8 cellular contexts compared by ENCODE assay signal in the genomic region with DNA sequence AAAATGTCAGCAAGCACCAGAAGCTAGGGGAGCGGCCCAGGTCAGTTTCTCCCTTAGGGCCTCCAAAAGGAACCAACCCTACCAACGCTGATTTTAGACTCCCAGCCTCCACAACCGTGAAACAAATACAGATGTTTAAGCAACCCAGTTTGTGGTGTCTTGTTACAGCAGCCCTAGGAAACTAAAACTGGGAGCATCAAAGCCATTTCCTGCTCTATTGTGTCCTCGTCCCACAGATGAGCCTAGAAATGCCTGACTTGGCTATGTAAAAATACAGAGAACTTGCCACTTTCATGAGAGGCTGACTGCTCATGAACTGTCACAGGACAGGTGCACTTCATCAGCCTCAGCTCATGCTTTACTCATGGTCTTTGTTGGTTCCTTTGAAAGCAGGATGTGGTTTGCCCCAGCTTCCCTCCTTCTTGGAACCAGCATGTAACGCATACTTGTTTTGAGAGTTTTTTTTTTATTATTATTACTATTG.
DNase-seq lines count a peak whose midpoint lies in the region; ATAC-seq and TF ChIP-seq lines count a peak whose summit lies in the region.

No MANE protein-coding gene starts in this region.

- H2AFZ ChIP-seq in hepatocyte: peak overlapping the region; percentile 30

- TF ChIP-seq CTCF in hepatocyte (IDR thresholded peaks at IDR 0.05; ENCODE audit: poor library complexity): no peak
- no peak for TF ChIP-seq CTCF in uterus (IDR thresholded peaks at IDR 0.05)

- H3K27ac ChIP-seq in hepatocyte (no peak overlapping the region), mesendoderm (ENCODE audit: low read depth, low read length) (no peak overlapping the region), uterus (no peak overlapping the region)

- H2AK5ac ChIP-seq in mesendoderm (ENCODE audit: low read length): no peak overlapping the region

- H3K18ac ChIP-seq in mesendoderm (ENCODE audit: low read length): no peak overlapping the region

- H3K9me2 ChIP-seq in hepatocyte (replicated peaks; ENCODE audit: insufficient read depth): no peaks in the 10 kb centered on the region

- no peak overlapping the region for H2BK5ac ChIP-seq in mesendoderm (ENCODE audit: low read length)

- peak; percentile 54 for DNase-seq in NCI-H69 (lab: John Stamatoyannopoulos, UW)
- peak; percentile 67 for DNase-seq in activated CD8-positive, alpha-beta memory T cell treated with anti-CD3 and anti-CD28 coated beads, Interleukin-2, amount 50 U/mL, for 48 hours
- DNase-seq in hepatocyte (ENCODE audit: low spot score): no peak
- DNase-seq in stimulated activated CD8-positive, alpha-beta memory T cell treated with anti-CD3 and anti-CD28 coated beads, Interleukin-4, amount 100 ng/mL, for 24 hours (ENCODE audit: low read depth): peak; percentile 39
- no peak for DNase-seq in mesendoderm
- DNase-seq in uterus: no peak

- intact Hi-C loops in uterus (cut with DNase I; ENCODE audit: low total_unique reads): no loop called here

- H3K9me3 ChIP-seq in hepatocyte (ENCODE audit: low read depth) (no peaks in the 10 kb centered on the region), uterus (no peaks in the 10 kb centered on the region)

- H3K4me2 ChIP-seq in hepatocyte (no peak overlapping the region), mesendoderm (ENCODE audit: low read length) (no peak overlapping the region)

- H3K9ac ChIP-seq in mesendoderm (ENCODE audit: low read length): no peak overlapping the region

- no peak overlapping the region for H4K5ac ChIP-seq in mesendoderm (ENCODE audit: low read length)

- ATAC-seq in GM18505 (IDR thresholded peaks at IDR 0.05; ENCODE audit: unreplicated experiment) (peak; percentile 83), HG02623 (IDR thresholded peaks at IDR 0.05; ENCODE audit: unreplicated experiment) (peak; percentile 85)

- H3K27me3 ChIP-seq in hepatocyte (no peaks in the 10 kb centered on the region), mesendoderm (ENCODE audit: insufficient read depth, low read length, poor library complexity) (no peaks in the 10 kb centered on the region), uterus (no peaks in the 10 kb centered on the region)

- H4K20me1 ChIP-seq in hepatocyte (ENCODE audit: insufficient read depth, poor library complexity, severe bottlenecking): no peaks in the 10 kb centered on the region

- no peak overlapping the region for H2BK120ac ChIP-seq in mesendoderm (ENCODE audit: low read depth, low read length)

- no peak overlapping the region for H4K8ac ChIP-seq in mesendoderm (ENCODE audit: low read depth, low read length)

- WGBS in hepatocyte (ENCODE audit: low lambda C conversion rate, missing lambda C conversion rate): 51% methylated on average over 5 of the region's 5 CpGs
- no CpG with 5 or more reads among the region's 5 CpGs for WGBS in mesendoderm (ENCODE audit: extremely low coverage, insufficient coverage, low lambda C conversion rate)

- H3K23ac ChIP-seq in mesendoderm (ENCODE audit: low read length): no peak overlapping the region

- H3K4ac ChIP-seq in mesendoderm (ENCODE audit: low read depth, low read length): no peak overlapping the region

- H3K4me3 ChIP-seq in hepatocyte: no peak overlapping the region
- no peak overlapping the region for H3K4me3 ChIP-seq in mesendoderm (ENCODE audit: low read length)
- no peak overlapping the region for H3K4me3 ChIP-seq in uterus

- no peaks in the 10 kb centered on the region for H3K79me1 ChIP-seq in mesendoderm (ENCODE audit: low read length)

- no peak overlapping the region for H2BK15ac ChIP-seq in mesendoderm (replicated peaks; ENCODE audit: low read depth)

- H3K36me3 ChIP-seq in hepatocyte (replicated peaks; ENCODE audit: insufficient read depth, low read depth) (no peaks in the 10 kb centered on the region), mesendoderm (ENCODE audit: control insufficient read depth, insufficient read depth, low read length) (no peaks in the 10 kb centered on the region), uterus (no peaks in the 10 kb centered on the region)

- no peaks in the 10 kb centered on the region for H3K79me2 ChIP-seq in hepatocyte
- H3K79me2 ChIP-seq in mesendoderm (ENCODE audit: control insufficient read depth, insufficient read depth, low read length): no peaks in the 10 kb centered on the region

- TF ChIP-seq POLR2A in GM18505 (IDR thresholded peaks at IDR 0.05; ENCODE audit: borderline replicate concordance, extremely low read depth, insufficient read depth, insufficient read length) (peak; percentile 40), uterus (IDR thresholded peaks at IDR 0.05) (no peak)

- H3K56ac ChIP-seq in mesendoderm (ENCODE audit: low read length): no peak overlapping the region

- peaks cover 4% of the 10 kb centered on the region for H3K4me1 ChIP-seq in hepatocyte (ENCODE audit: insufficient read depth)
- H3K4me1 ChIP-seq in mesendoderm (ENCODE audit: control insufficient read depth, low read depth, low read length): no peaks in the 10 kb centered on the region
- H3K4me1 ChIP-seq in uterus: no peaks in the 10 kb centered on the region

Comparison
In these comparisons a context has a peak if more than half of its experiments do, and no peak if none do; other contexts are left out.
1. DNase-seq: peak in NCI-H69 (single experiment), activated CD8-positive, alpha-beta memory T cell treated with anti-CD3 and anti-CD28 coated beads, Interleukin-2, amount 50 U/mL, for 48 hours (single experiment) and stimulated activated CD8-positive, alpha-beta memory T cell treated with anti-CD3 and anti-CD28 coated beads, Interleukin-4, amount 100 ng/mL, for 24 hours (single experiment); none in hepatocyte (single experiment), mesendoderm (single experiment) and uterus (0 of 2).